In the genomic region with DNA sequence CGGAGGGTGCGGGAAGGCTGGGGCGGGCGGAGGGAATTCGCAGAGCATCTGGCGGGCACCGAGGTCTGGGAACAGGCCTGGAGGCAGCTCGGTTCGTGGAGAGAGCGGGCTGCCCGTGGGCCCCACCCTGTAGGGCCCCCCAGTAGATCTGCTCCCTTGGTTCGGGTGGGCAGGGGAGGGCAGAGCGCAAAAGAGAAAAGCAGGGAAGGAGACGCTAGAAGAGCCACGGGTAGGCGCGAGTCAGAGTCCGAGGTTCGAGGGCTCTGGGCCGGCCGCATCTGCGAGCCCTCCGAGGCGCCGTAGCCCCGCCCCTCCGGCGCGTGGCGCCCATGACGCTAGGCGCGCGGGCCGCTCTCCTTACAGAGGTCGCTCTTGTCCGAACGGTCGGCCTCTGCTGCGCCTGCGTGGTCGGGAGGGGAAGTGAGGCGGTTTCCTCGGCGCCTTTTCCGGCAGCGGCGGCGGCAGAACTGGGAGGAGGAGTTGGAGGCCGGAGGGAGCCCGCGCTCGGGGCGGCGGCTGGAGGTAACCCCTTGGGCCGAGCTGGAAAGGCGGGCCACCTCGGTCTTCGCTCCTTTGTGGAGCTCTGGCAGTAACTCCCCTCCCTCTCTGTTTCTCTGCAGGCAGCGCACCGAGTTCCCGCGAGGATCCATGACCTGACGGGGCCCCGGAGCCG, we compare ENCODE assay signal across 8 cellular contexts. TPM values are rescaled to one million over a fixed set of nuclear protein-coding genes. Genes with fewer than 3 reads are reported as not detected.
A peak's percentile ranks its signal among the peaks of the same experiment; 100 is the strongest.
DNase-seq lines count a peak whose midpoint lies in the region; ATAC-seq and TF ChIP-seq lines count a peak whose summit lies in the region.

Gene ARF6 (plus strand): TSS at position 447 of the 673 bp plus-strand sequence. CDS start 655 bp downstream, outside the sequence.

- 0% methylated on average over 56 of the region's 66 CpGs for WGBS in lower leg skin, 2 donors

- peaks cover 32% of the 10 kb centered on the region for H3K36me3 Mint-ChIP-seq in CD4-positive, CD25-positive, alpha-beta regulatory T cell
- H3K36me3 Mint-ChIP-seq in activated CD4-positive, alpha-beta memory T cell treated with anti-CD3 and anti-CD28 coated beads for 36 hours = peaks cover 48% of the 10 kb centered on the region

- POLR2A ChIA-PET in activated CD4-positive, alpha-beta memory T cell treated with anti-CD3 and anti-CD28 coated beads for 36 hours (lab: Charles Lee) = interaction anchor here (0.5 to 4.3 kb wide), 21 partner anchors 11 to 272 kb away, joined by 3 to 84 read pairs (median 5); partner anchors contain the start of genes MGAT2, NEMF, RPL36AL and VCPKMT

- H3K9me3 Mint-ChIP-seq in CD4-positive, CD25-positive, alpha-beta regulatory T cell = no peaks in the 10 kb centered on the region
- H3K9me3 Mint-ChIP-seq in activated CD4-positive, alpha-beta memory T cell treated with anti-CD3 and anti-CD28 coated beads for 36 hours = no peaks in the 10 kb centered on the region

- ATAC-seq in CD4-positive, CD25-positive, alpha-beta regulatory T cell (ENCODE audit: low read depth in 2 of 2) = peak; percentile 81 to 83
- peak; percentile 85 for ATAC-seq in GM19397 (IDR thresholded peaks at IDR 0.05; ENCODE audit: unreplicated experiment)
- peak; percentile 82 for ATAC-seq in HG03571 (IDR thresholded peaks at IDR 0.05; ENCODE audit: unreplicated experiment)

- H3K9me3 ChIP-seq in CD4-positive, CD25-positive, alpha-beta regulatory T cell (ENCODE audit: control insufficient read depth in 2 of 2, low read length in 2 of 2) = no peaks in the 10 kb centered on the region

- peak within 1 kb of the TSS; percentile 98 for H3K27ac ChIP-seq in CD4-positive, CD25-positive, alpha-beta regulatory T cell (ENCODE audit: insufficient read depth, low read length, poor library complexity, severe bottlenecking)
- H3K27ac ChIP-seq in dorsolateral prefrontal cortex = peak within 1 kb of the TSS; percentile 89 to 100 (median 97)

- CTCF ChIA-PET in activated CD4-positive, alpha-beta memory T cell treated with anti-CD3 and anti-CD28 coated beads for 36 hours (lab: Charles Lee) = interaction anchor here (0.8 to 5.4 kb wide), 6 partner anchors 11 to 153 kb away, joined by 3 to 28 read pairs (median 8); no protein-coding TSS in a partner anchor

- peak; percentile 91 to 98 (median 94) for DNase-seq in CD4-positive, CD25-positive, alpha-beta regulatory T cell
- DNase-seq in NCI-H82 (lab: John Stamatoyannopoulos, UW) = peak; percentile 97
- DNase-seq in activated CD4-positive, alpha-beta memory T cell treated with anti-CD3 and anti-CD28 coated beads for 36 hours = peak; percentile 98
- DNase-seq in dorsolateral prefrontal cortex = peak; percentile 95 to 99 (median 97)
- peak; percentile 97 to 100 for DNase-seq in lower leg skin (ENCODE audit: low spot score in 2 of 2)
- peak; percentile 97 for DNase-seq in stimulated activated CD4-positive, alpha-beta T cell treated with anti-CD3 and anti-CD28 coated beads, Interleukin-4, amount 100 ng/mL, for 48 hours (ENCODE audit: low read depth in 2 of 2)

- H3K4me3 ChIP-seq in CD4-positive, CD25-positive, alpha-beta regulatory T cell (ENCODE audit: low read depth, low read length) = peak within 1 kb of the TSS; percentile 90
- H3K4me3 ChIP-seq in dorsolateral prefrontal cortex = peak within 1 kb of the TSS; percentile 66 to 100 (median 97)
- H3K4me3 ChIP-seq in lower leg skin (ENCODE audit: low read depth, poor library complexity, severe bottlenecking) = peak within 1 kb of the TSS; percentile 100

- H3K27me3 ChIP-seq in CD4-positive, CD25-positive, alpha-beta regulatory T cell (ENCODE audit: control insufficient read depth, insufficient read depth, low read length) = no peaks in the 10 kb centered on the region
- H3K27me3 ChIP-seq in dorsolateral prefrontal cortex = no peaks in the 10 kb centered on the region

- peaks cover 11% of the 10 kb centered on the region for H3K36me3 ChIP-seq in CD4-positive, CD25-positive, alpha-beta regulatory T cell (ENCODE audit: control insufficient read depth, insufficient read depth, low read length)

- TF ChIP-seq POLR2A in lower leg skin (IDR thresholded peaks at IDR 0.05) = peak in 1 of 2 donors; percentile 77

- peaks cover 6% of the 10 kb centered on the region for H3K27me3 Mint-ChIP-seq in CD4-positive, CD25-positive, alpha-beta regulatory T cell
- no peaks in the 10 kb centered on the region for H3K27me3 Mint-ChIP-seq in activated CD4-positive, alpha-beta memory T cell treated with anti-CD3 and anti-CD28 coated beads for 36 hours

- TF ChIP-seq CTCF in dorsolateral prefrontal cortex (IDR thresholded peaks at IDR 0.05 in 54 of 56, conservative IDR thresholded peaks at IDR 0.05 in 2 of 56; ENCODE audit: low read depth in 1 of 56, partially characterized antibody in 56 of 56) = peak in 49 of 56 donors; percentile 11 to 72 (median 40)
- TF ChIP-seq CTCF in lower leg skin (IDR thresholded peaks at IDR 0.05) = no peak

- H3K4me3 Mint-ChIP-seq in CD4-positive, CD25-positive, alpha-beta regulatory T cell = peak within 1 kb of the TSS; percentile 94 to 100 (median 99)
- peak within 1 kb of the TSS; percentile 90 for H3K4me3 Mint-ChIP-seq in activated CD4-positive, alpha-beta memory T cell treated with anti-CD3 and anti-CD28 coated beads for 36 hours

- intact Hi-C loops in activated CD4-positive, alpha-beta memory T cell treated with anti-CD3 and anti-CD28 coated beads for 36 hours (cut with micrococcal nuclease) = loop anchor here (1.0 to 2.0 kb wide), 8 partner anchors 13 to 338 kb away; partner anchors contain the start of genes MGAT2, RPL36AL, SOS2 and VCPKMT
- intact Hi-C loops in dorsolateral prefrontal cortex (cut with DNase I) = loop anchor here (2.0 to 5.0 kb wide), 3 partner anchors 30 to 340 kb away; partner anchors contain the start of genes SOS2 (in 1 of the 2) and VCPKMT (in 1 of the 2)
- intact Hi-C loops in lower leg skin (cut with DNase I; ENCODE audit: low total_unique reads) = loop anchor here (10.0 kb wide), 1 partner anchor 112 kb away; no protein-coding TSS in a partner anchor

- H3K4me1 ChIP-seq in CD4-positive, CD25-positive, alpha-beta regulatory T cell (ENCODE audit: control insufficient read depth, insufficient read depth, low read length, poor library complexity, severe bottlenecking) = peaks cover 23% of the 10 kb centered on the region

- H3K4me1 Mint-ChIP-seq in CD4-positive, CD25-positive, alpha-beta regulatory T cell = peaks cover 12 to 37% (median 30%) of the 10 kb centered on the region in 4 donors
- H3K4me1 Mint-ChIP-seq in activated CD4-positive, alpha-beta memory T cell treated with anti-CD3 and anti-CD28 coated beads for 36 hours (ENCODE audit: low read depth) = peaks cover 18% of the 10 kb centered on the region

- H3K27ac Mint-ChIP-seq in CD4-positive, CD25-positive, alpha-beta regulatory T cell = peak within 1 kb of the TSS; percentile 99 to 100 (median 99)
- peak within 1 kb of the TSS; percentile 93 for H3K27ac Mint-ChIP-seq in activated CD4-positive, alpha-beta memory T cell treated with anti-CD3 and anti-CD28 coated beads for 36 hours

RNA-seq across cellular contexts. Expression of gene ARF6, which starts in this region (rescaled TPM):
- total RNA-seq in CD4-positive, CD25-positive, alpha-beta regulatory T cell = 94.6 TPM
- 100 to 1,000 TPM; 148 to 171 (median 153) TPM for polyA plus RNA-seq in CD4-positive, CD25-positive, alpha-beta regulatory T cell
- total RNA-seq in activated CD4-positive, alpha-beta memory T cell treated with anti-CD3 and anti-CD28 coated beads for 36 hours = 100 to 1,000 TPM; 198 to 202 TPM
- 10 to 100 TPM; 16.6 to 28.7 (median 22.5) TPM for total RNA-seq in dorsolateral prefrontal cortex
- 100 to 1,000 TPM; 102 to 128 (median 121) TPM for total RNA-seq in lower leg skin

Comparison
In these comparisons a context has a peak if more than half of its experiments do, and no peak if none do; other contexts are left out.
1. Peak in every context shown above with its lines: DNase-seq, ATAC-seq, H3K4me3 ChIP-seq and H3K27ac ChIP-seq.
2. CTCF ChIP-seq: peak in dorsolateral prefrontal cortex (49 of 56); none in lower leg skin (0 of 3).